2 cellular contexts compared by ENCODE assay signal in the genomic region with DNA sequence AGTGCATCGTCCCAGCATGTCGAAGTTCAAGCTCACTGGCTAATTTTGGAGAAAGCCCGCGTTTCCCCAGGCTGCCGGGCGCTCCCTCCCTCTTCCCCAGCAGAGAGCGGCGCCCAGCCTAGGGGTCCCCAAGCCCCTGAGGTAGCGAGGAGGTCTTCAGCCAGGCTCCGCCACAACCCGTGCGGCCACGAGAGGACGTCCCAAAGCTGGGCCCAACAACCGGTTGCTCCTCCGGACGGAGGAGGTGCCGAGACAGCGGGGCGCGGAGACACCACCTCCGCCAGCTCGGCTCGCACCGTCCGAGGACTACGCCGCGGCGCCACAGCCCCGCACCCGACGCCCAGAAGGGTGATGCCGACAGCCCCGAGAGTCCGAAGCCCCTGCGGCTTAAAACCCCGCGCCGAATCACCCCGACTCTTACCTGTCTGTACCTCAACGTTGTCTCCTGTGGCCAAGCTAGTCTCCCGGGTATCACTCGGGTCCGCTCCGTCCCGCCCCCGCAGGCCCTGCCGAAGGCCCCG.
TF ChIP-seq lines count a peak whose summit lies in the region.

Gene DENND2C, minus strand, starts transcription at position 488 of the 521 bp plus-strand sequence. CDS start 44,065 bp downstream, outside the sequence.

TF ChIP-seq in K562, 482 proteins besides CTCF, POLR2A, EP300 and RAD21 (continued from another document):
- TF ChIP-seq, protein P1, sequence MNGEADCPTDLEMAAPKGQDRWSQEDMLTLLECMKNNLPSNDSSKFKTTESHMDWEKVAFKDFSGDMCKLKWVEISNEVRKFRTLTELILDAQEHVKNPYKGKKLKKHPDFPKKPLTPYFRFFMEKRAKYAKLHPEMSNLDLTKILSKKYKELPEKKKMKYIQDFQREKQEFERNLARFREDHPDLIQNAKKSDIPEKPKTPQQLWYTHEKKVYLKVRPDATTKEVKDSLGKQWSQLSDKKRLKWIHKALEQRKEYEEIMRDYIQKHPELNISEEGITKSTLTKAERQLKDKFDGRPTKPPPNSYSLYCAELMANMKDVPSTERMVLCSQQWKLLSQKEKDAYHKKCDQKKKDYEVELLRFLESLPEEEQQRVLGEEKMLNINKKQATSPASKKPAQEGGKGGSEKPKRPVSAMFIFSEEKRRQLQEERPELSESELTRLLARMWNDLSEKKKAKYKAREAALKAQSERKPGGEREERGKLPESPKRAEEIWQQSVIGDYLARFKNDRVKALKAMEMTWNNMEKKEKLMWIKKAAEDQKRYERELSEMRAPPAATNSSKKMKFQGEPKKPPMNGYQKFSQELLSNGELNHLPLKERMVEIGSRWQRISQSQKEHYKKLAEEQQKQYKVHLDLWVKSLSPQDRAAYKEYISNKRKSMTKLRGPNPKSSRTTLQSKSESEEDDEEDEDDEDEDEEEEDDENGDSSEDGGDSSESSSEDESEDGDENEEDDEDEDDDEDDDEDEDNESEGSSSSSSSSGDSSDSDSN (IDR thresholded peaks at IDR 0.05; ENCODE audit: borderline replicate concordance in 1 of 2, low read depth in 2 of 2, low read length in 2 of 2), result 0 out of 4 replicates have a peak, but pooled peaks of 1 of the 2 experiments have one; percentile 5
- TF ChIP-seq, protein P2, sequence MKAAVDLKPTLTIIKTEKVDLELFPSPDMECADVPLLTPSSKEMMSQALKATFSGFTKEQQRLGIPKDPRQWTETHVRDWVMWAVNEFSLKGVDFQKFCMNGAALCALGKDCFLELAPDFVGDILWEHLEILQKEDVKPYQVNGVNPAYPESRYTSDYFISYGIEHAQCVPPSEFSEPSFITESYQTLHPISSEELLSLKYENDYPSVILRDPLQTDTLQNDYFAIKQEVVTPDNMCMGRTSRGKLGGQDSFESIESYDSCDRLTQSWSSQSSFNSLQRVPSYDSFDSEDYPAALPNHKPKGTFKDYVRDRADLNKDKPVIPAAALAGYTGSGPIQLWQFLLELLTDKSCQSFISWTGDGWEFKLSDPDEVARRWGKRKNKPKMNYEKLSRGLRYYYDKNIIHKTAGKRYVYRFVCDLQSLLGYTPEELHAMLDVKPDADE (conservative IDR thresholded peaks at IDR 0.05; ENCODE audit: control insufficient read depth, low read depth, low read length), result peak; percentile 72; the same call in 1 of the 2 replicates
- TF ChIP-seq ZBTB7A (IDR thresholded peaks at IDR 0.05; ENCODE audit: borderline replicate concordance, control insufficient read depth, low read depth, low read length), result peak; percentile 48; the same call in 1 of the 2 replicates
- TF ChIP-seq RBFOX2 (IDR thresholded peaks at IDR 0.05; ENCODE audit: low read depth, low read length), result 0 out of 2 replicates have a peak, but pooled peaks have one; percentile 5
- TF ChIP-seq ZFX (CRISPR knock-in tag; IDR thresholded peaks at IDR 0.05), result no peak
- TF ChIP-seq ZKSCAN1 (IDR thresholded peaks at IDR 0.05; ENCODE audit: low read depth, low read length), result 0 out of 2 replicates have a peak, but pooled peaks have one; percentile 30
- TF ChIP-seq ETV6 (IDR thresholded peaks at IDR 0.05; ENCODE audit: borderline replicate concordance in 1 of 2, low read depth in 2 of 2, low read length in 1 of 2), result no peak
- TF ChIP-seq ETV6 (CRISPR knock-in tag; IDR thresholded peaks at IDR 0.05; ENCODE audit: borderline replicate concordance), result no peak
- TF ChIP-seq CHCHD3 (CRISPR knock-in tag; IDR thresholded peaks at IDR 0.05), result no peak
- TF ChIP-seq ZBTB43 (CRISPR knock-in tag; IDR thresholded peaks at IDR 0.05), result no peak
- no peak for TF ChIP-seq ZNF347 (CRISPR knock-in tag; IDR thresholded peaks at IDR 0.05; ENCODE audit: low read depth)
- TF ChIP-seq TOE1 (IDR thresholded peaks at IDR 0.05; ENCODE audit: borderline replicate concordance), result no peak
- TF ChIP-seq TOE1 (CRISPR knock-in tag; IDR thresholded peaks at IDR 0.05; ENCODE audit: borderline replicate concordance, low read depth), result no peak

TF ChIP-seq in HepG2, 621 proteins besides CTCF, POLR2A, EP300 and RAD21 (continued from another document and continues in another):
- TF ChIP-seq POGZ (CRISPR knock-in tag; IDR thresholded peaks at IDR 0.05) (no peak), ZNF563 (CRISPR knock-in tag; IDR thresholded peaks at IDR 0.05) (0 out of 2 replicates have a peak, but pooled peaks have one; percentile 46), ZNF530 (CRISPR knock-in tag; IDR thresholded peaks at IDR 0.05; ENCODE audit: low read depth) (no peak), ZNF839 (CRISPR knock-in tag; IDR thresholded peaks at IDR 0.05; ENCODE audit: borderline replicate concordance) (no peak), ZBTB44 (CRISPR knock-in tag; IDR thresholded peaks at IDR 0.05) (no peak), ZSCAN31 (CRISPR knock-in tag; IDR thresholded peaks at IDR 0.05; ENCODE audit: low read depth) (no peak), ZNF800 (CRISPR knock-in tag; IDR thresholded peaks at IDR 0.05) (no peak), TEAD3 (CRISPR knock-in tag; optimal IDR thresholded peaks at IDR 0.05; ENCODE audit: borderline replicate concordance) (no peak), ZNF790 (CRISPR knock-in tag; IDR thresholded peaks at IDR 0.05; ENCODE audit: borderline replicate concordance) (0 out of 2 replicates have a peak, but pooled peaks have one; percentile 44), ZFX (CRISPR knock-in tag; IDR thresholded peaks at IDR 0.05; ENCODE audit: low read depth) (peak; percentile 44; the same call in 1 of the 2 replicates), THYN1 (CRISPR knock-in tag; IDR thresholded peaks at IDR 0.05; ENCODE audit: borderline replicate concordance, low read depth) (no peak), MAZ (IDR thresholded peaks at IDR 0.05; ENCODE audit: borderline replicate concordance, low read depth, low read length) (no peak), MAZ (CRISPR knock-in tag; IDR thresholded peaks at IDR 0.05; ENCODE audit: low read depth) (peak; percentile 32), ZSCAN21 (CRISPR knock-in tag; IDR thresholded peaks at IDR 0.05; ENCODE audit: borderline replicate concordance) (peak; percentile 67; the same call in 1 of the 2 replicates), TRIM24 (CRISPR knock-in tag; IDR thresholded peaks at IDR 0.05) (no peak), ATAD3A (CRISPR knock-in tag; IDR thresholded peaks at IDR 0.05) (no peak), GTF3A (CRISPR knock-in tag; conservative IDR thresholded peaks at IDR 0.05) (no peak), HNRNPLL (IDR thresholded peaks at IDR 0.05; ENCODE audit: low read depth, low read length, poor library complexity, severe bottlenecking) (peak; percentile 64), ONECUT2 (CRISPR knock-in tag; IDR thresholded peaks at IDR 0.05) (no peak), ZFP36 (IDR thresholded peaks at IDR 0.05; ENCODE audit: borderline replicate concordance, low read depth, low read length, partially characterized antibody) (no peak), FOXA3 (CRISPR knock-in tag; IDR thresholded peaks at IDR 0.05) (no peak), ZMYM3 (CRISPR knock-in tag; IDR thresholded peaks at IDR 0.05) (no peak), MAFK (conservative IDR thresholded peaks at IDR 0.05 in 1 of 2, IDR thresholded peaks at IDR 0.05 in 1 of 2; ENCODE audit: low read length in 2 of 2) (no peak), ETV6 (CRISPR knock-in tag; conservative IDR thresholded peaks at IDR 0.05) (no peak), ZNF747 (CRISPR knock-in tag; IDR thresholded peaks at IDR 0.05; ENCODE audit: borderline replicate concordance) (no peak), ZNF275 (CRISPR knock-in tag; IDR thresholded peaks at IDR 0.05; ENCODE audit: borderline replicate concordance) (no peak), PAX8 (CRISPR knock-in tag; IDR thresholded peaks at IDR 0.05; ENCODE audit: borderline replicate concordance) (no peak)
- TF ChIP-seq, protein P3, sequence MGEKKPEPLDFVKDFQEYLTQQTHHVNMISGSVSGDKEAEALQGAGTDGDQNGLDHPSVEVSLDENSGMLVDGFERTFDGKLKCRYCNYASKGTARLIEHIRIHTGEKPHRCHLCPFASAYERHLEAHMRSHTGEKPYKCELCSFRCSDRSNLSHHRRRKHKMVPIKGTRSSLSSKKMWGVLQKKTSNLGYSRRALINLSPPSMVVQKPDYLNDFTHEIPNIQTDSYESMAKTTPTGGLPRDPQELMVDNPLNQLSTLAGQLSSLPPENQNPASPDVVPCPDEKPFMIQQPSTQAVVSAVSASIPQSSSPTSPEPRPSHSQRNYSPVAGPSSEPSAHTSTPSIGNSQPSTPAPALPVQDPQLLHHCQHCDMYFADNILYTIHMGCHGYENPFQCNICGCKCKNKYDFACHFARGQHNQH (CRISPR knock-in tag; IDR thresholded peaks at IDR 0.05), result 0 out of 2 replicates have a peak, but pooled peaks have one; percentile 2
- TF ChIP-seq, protein P4, sequence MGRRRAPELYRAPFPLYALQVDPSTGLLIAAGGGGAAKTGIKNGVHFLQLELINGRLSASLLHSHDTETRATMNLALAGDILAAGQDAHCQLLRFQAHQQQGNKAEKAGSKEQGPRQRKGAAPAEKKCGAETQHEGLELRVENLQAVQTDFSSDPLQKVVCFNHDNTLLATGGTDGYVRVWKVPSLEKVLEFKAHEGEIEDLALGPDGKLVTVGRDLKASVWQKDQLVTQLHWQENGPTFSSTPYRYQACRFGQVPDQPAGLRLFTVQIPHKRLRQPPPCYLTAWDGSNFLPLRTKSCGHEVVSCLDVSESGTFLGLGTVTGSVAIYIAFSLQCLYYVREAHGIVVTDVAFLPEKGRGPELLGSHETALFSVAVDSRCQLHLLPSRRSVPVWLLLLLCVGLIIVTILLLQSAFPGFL (CRISPR knock-in tag; IDR thresholded peaks at IDR 0.05), result no peak
- TF ChIP-seq, protein P5, sequence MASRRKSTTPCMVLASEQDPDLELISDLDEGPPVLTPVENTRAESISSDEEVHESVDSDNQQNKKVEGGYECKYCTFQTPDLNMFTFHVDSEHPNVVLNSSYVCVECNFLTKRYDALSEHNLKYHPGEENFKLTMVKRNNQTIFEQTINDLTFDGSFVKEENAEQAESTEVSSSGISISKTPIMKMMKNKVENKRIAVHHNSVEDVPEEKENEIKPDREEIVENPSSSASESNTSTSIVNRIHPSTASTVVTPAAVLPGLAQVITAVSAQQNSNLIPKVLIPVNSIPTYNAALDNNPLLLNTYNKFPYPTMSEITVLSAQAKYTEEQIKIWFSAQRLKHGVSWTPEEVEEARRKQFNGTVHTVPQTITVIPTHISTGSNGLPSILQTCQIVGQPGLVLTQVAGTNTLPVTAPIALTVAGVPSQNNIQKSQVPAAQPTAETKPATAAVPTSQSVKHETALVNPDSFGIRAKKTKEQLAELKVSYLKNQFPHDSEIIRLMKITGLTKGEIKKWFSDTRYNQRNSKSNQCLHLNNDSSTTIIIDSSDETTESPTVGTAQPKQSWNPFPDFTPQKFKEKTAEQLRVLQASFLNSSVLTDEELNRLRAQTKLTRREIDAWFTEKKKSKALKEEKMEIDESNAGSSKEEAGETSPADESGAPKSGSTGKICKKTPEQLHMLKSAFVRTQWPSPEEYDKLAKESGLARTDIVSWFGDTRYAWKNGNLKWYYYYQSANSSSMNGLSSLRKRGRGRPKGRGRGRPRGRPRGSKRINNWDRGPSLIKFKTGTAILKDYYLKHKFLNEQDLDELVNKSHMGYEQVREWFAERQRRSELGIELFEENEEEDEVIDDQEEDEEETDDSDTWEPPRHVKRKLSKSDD (CRISPR knock-in tag; IDR thresholded peaks at IDR 0.05; ENCODE audit: low read depth), result peak; percentile 49; the same call in 1 of the 2 replicates
- TF ChIP-seq, protein P6, sequence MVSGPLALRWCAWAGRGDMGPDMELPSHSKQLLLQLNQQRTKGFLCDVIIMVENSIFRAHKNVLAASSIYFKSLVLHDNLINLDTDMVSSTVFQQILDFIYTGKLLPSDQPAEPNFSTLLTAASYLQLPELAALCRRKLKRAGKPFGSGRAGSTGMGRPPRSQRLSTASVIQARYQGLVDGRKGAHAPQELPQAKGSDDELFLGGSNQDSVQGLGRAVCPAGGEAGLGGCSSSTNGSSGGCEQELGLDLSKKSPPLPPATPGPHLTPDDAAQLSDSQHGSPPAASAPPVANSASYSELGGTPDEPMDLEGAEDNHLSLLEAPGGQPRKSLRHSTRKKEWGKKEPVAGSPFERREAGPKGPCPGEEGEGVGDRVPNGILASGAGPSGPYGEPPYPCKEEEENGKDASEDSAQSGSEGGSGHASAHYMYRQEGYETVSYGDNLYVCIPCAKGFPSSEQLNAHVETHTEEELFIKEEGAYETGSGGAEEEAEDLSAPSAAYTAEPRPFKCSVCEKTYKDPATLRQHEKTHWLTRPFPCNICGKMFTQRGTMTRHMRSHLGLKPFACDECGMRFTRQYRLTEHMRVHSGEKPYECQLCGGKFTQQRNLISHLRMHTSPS (CRISPR knock-in tag; IDR thresholded peaks at IDR 0.05; ENCODE audit: low read depth), result 0 out of 2 replicates have a peak, but pooled peaks have one; percentile 16
